Comparison of ENCODE assay signal across 8 cellular contexts in genomic region chr14:94174622-94175402, GRCh38. TPM values are rescaled to one million over a fixed set of nuclear protein-coding genes. Genes with fewer than 3 reads are reported as not detected.
DNase-seq lines count a peak whose midpoint lies in the region; ATAC-seq and TF ChIP-seq lines count a peak whose summit lies in the region.

No MANE protein-coding gene starts in this region.

- H3K4me3 ChIP-seq in AG10803 (ENCODE audit: low read length) (peak overlapping the region; percentile 56), skeletal muscle cell (ENCODE audit: low read depth, low read length) (peak overlapping the region; percentile 44)

- H3K4me3 Mint-ChIP-seq in activated T-helper 2 cell treated with anti-CD3 and anti-CD28 coated beads, Interferon-gamma antibody, Interleukin-2, Interleukin-4, amounts not matched to agents 10 μg/mL and 5 μg/mL and 100 μg/mL, durations not matched to agents 14 hours and 24 hours and 36 hours (ENCODE audit: low read depth), result peak overlapping the region; percentile 74

- intact Hi-C loops in activated T-helper 2 cell treated with anti-CD3 and anti-CD28 coated beads, Interferon-gamma antibody, Interleukin-2, Interleukin-4, amounts not matched to agents 10 μg/mL and 5 μg/mL and 100 μg/mL, durations not matched to agents 14 hours and 24 hours and 36 hours (cut with micrococcal nuclease), result loop anchor here (1.0 to 10.0 kb wide), 3 partner anchors 30 to 220 kb away; partner anchors contain the start of genes DDX24 and IFI27L1
- intact Hi-C loops in left cardiac atrium (cut with DNase I), result loop anchor here in 1 of 2 donors (5.0 to 10.0 kb wide), 2 partner anchors 38 to 230 kb away; no protein-coding TSS in a partner anchor

- DNase-seq in AG10803 (ENCODE audit: low read depth) (no peak), left cardiac atrium (peak; percentile 26), skeletal muscle cell (ENCODE audit: low read depth) (no peak), DMS114 treated with DMSO at 0.1 percent for 48 hours (lab: John Stamatoyannopoulos, UW; ENCODE audit: unreplicated experiment) (no peak), NCI-H1930 (lab: John Stamatoyannopoulos, UW) (no peak)
- DNase-seq in activated T-helper 2 cell treated with anti-CD3 and anti-CD28 coated beads, Interferon-gamma antibody, Interleukin-2, Interleukin-4, amounts not matched to agents 10 μg/mL and 5 μg/mL and 100 μg/mL, durations not matched to agents 14 hours and 24 hours and 36 hours (ENCODE audit: low spot score), result no peak

- peaks cover 21% of the 10 kb centered on the region for H3K4me1 Mint-ChIP-seq in activated T-helper 2 cell treated with anti-CD3 and anti-CD28 coated beads, Interferon-gamma antibody, Interleukin-2, Interleukin-4, amounts not matched to agents 10 μg/mL and 5 μg/mL and 100 μg/mL, durations not matched to agents 14 hours and 24 hours and 36 hours (ENCODE audit: low read depth)

- no peak for TF ChIP-seq CTCF in AG10803 (conservative IDR thresholded peaks at IDR 0.05; ENCODE audit: low read length)

- peaks cover 62% of the 10 kb centered on the region for H3K27me3 Mint-ChIP-seq in activated T-helper 2 cell treated with anti-CD3 and anti-CD28 coated beads, Interferon-gamma antibody, Interleukin-2, Interleukin-4, amounts not matched to agents 10 μg/mL and 5 μg/mL and 100 μg/mL, durations not matched to agents 14 hours and 24 hours and 36 hours (ENCODE audit: low read depth)

- H3K36me3 Mint-ChIP-seq in activated T-helper 2 cell treated with anti-CD3 and anti-CD28 coated beads, Interferon-gamma antibody, Interleukin-2, Interleukin-4, amounts not matched to agents 10 μg/mL and 5 μg/mL and 100 μg/mL, durations not matched to agents 14 hours and 24 hours and 36 hours (ENCODE audit: low read depth), result no peaks in the 10 kb centered on the region

- H3K27ac Mint-ChIP-seq in activated T-helper 2 cell treated with anti-CD3 and anti-CD28 coated beads, Interferon-gamma antibody, Interleukin-2, Interleukin-4, amounts not matched to agents 10 μg/mL and 5 μg/mL and 100 μg/mL, durations not matched to agents 14 hours and 24 hours and 36 hours, result no peak overlapping the region

- H3K9me3 Mint-ChIP-seq in activated T-helper 2 cell treated with anti-CD3 and anti-CD28 coated beads, Interferon-gamma antibody, Interleukin-2, Interleukin-4, amounts not matched to agents 10 μg/mL and 5 μg/mL and 100 μg/mL, durations not matched to agents 14 hours and 24 hours and 36 hours, result no peaks in the 10 kb centered on the region

- ATAC-seq in HG02981 (IDR thresholded peaks at IDR 0.05; ENCODE audit: unreplicated experiment), result peak; percentile 15
- ATAC-seq in left cardiac atrium, result peak; percentile 11 to 12
- ATAC-seq in HG02588 (IDR thresholded peaks at IDR 0.05; ENCODE audit: unreplicated experiment), result no peak

RNA-seq across cellular contexts. Expression of gene PPP4R4, which starts 0.7 kb away (rescaled TPM):
- total RNA-seq in activated T-helper 2 cell treated with anti-CD3 and anti-CD28 coated beads, Interferon-gamma antibody, Interleukin-2, Interleukin-4, amounts not matched to agents 10 μg/mL and 5 μg/mL and 100 μg/mL, durations not matched to agents 14 hours and 24 hours and 36 hours, result 1.2 and 1.8 TPM in 2 replicates
- total RNA-seq in left cardiac atrium, result under 1 TPM; 0.18 to 0.29 TPM

RNA-seq across cellular contexts. Expression of gene IFI27L2, which starts 45.4 kb away (rescaled TPM):
- 47.4 and 48.8 TPM in 2 replicates for total RNA-seq in activated T-helper 2 cell treated with anti-CD3 and anti-CD28 coated beads, Interferon-gamma antibody, Interleukin-2, Interleukin-4, amounts not matched to agents 10 μg/mL and 5 μg/mL and 100 μg/mL, durations not matched to agents 14 hours and 24 hours and 36 hours
- 10 to 100 TPM; 58.7 to 63.3 TPM for total RNA-seq in left cardiac atrium
